Comparison of ENCODE assay signal across 11 cellular contexts in genomic region chr17:77490361-77491183, GRCh38.
DNase-seq lines count a peak whose midpoint lies in the region; ATAC-seq, FAIRE-seq and TF ChIP-seq lines count a peak whose summit lies in the region.
"Had no signal": no experiment of that assay in that cellular context is flagged by ENCODE, and none has a peak within 500 bp of the region (broad histone marks: within the 10 kb centered on the region; RNA-seq: fewer than 3 reads in every experiment).

No MANE protein-coding gene starts in this region.

- in situ Hi-C loops in K562 (cut with MboI): loop anchor here (5.0 kb wide), 1 partner anchor 63 kb away; no protein-coding TSS in a partner anchor

- no peak for TF ChIP-seq RAD21 in K562 (CRISPR knock-in tag; conservative IDR thresholded peaks at IDR 0.05 in 1 of 2, IDR thresholded peaks at IDR 0.05 in 1 of 2)

- TF ChIP-seq CTCF in K562 (IDR thresholded peaks at IDR 0.05 in 2 of 3, conservative IDR thresholded peaks at IDR 0.05 in 1 of 3; ENCODE audit: insufficient read depth in 2 of 3, low read depth in 1 of 3, low read length in 3 of 3) (no peak), left lung (IDR thresholded peaks at IDR 0.05) (no peak), spleen (IDR thresholded peaks at IDR 0.05 in 8 of 11, conservative IDR thresholded peaks at IDR 0.05 in 3 of 11) (no peak)

- no peaks in the 10 kb centered on the region for H3K79me2 ChIP-seq in K562 (ENCODE audit: control insufficient read depth, insufficient read depth, low read length)

- intact Hi-C loops in K562 (cut with micrococcal nuclease): no loop called here
- intact Hi-C loops in left lung (cut with DNase I): loop anchor here in 1 of 2 donors (5.0 kb wide), 2 partner anchors 58 to 158 kb away; no protein-coding TSS in a partner anchor
- intact Hi-C loops in spleen (cut with DNase I; ENCODE audit: low total_unique reads): loop anchor here (5.0 kb wide), 2 partner anchors 63 to 158 kb away; no protein-coding TSS in a partner anchor

- no peak overlapping the region for H3K4me3 ChIP-seq in H7 (ENCODE audit: insufficient read depth, low read depth, low read length)
- no peak overlapping the region for H3K4me3 ChIP-seq in K562
- H3K4me3 ChIP-seq in left lung: no peak overlapping the region
- H3K4me3 ChIP-seq in spleen: no peak overlapping the region
- H3K4me3 ChIP-seq: tibial artery had no signal

- TF ChIP-seq POLR2A in K562 (conservative IDR thresholded peaks at IDR 0.05): no peak
- no peak for TF ChIP-seq POLR2A in spleen (IDR thresholded peaks at IDR 0.05)

- H3K4me1 ChIP-seq in K562 (replicated peaks in 1 of 2; ENCODE audit: control insufficient read depth in 2 of 2, insufficient read depth in 2 of 2, low read length in 2 of 2): peaks cover 0 to 11% of the 10 kb centered on the region in 2 experiments; a peak in 2 of 5 replicates
- H3K4me1 ChIP-seq in left lung: peaks cover 0 to 35% of the 10 kb centered on the region in 2 donors
- peaks cover 17 to 88% (median 48%) of the 10 kb centered on the region in 6 donors for H3K4me1 ChIP-seq in spleen

- ATAC-seq in K562 (no peak), left lung (no peak)

- BruUV-seq in K562 (replicated peaks; lab: Mats Ljungman, UMichigan): no TSS peak

- H3K27ac ChIP-seq in K562 (ENCODE audit: extremely low read depth, low read depth, low read length): no peak overlapping the region
- no peak overlapping the region for H3K27ac ChIP-seq in left lung
- peak overlapping the region in 4 of 8 donors; percentile 16 to 79 (median 23) for H3K27ac ChIP-seq in spleen
- H3K27ac ChIP-seq: VCaP had no signal

- TF ChIP-seq EP300 in K562 (IDR thresholded peaks at IDR 0.05; ENCODE audit: low read length): no peak

- CTCF ChIA-PET in K562 (lab: Yijun Ruan, JAX; ENCODE audit: low intra/inter-chr PET ratio): interaction anchor here (0.6 kb wide), 1 partner anchor 60 kb away, joined by 3 read pairs; no protein-coding TSS in a partner anchor

- DNase-seq in H7 (peak; percentile 33), K562 (ENCODE audit: extremely low read depth in 1 of 4, low spot score in 3 of 4) (no peak), left lung (peak; percentile 31 to 66), spleen (peak; percentile 80), urothelium cell line (ENCODE audit: low spot score) (no peak), NCI-H2081 (lab: John Stamatoyannopoulos, UW) (no peak)
- no peak for DNase-seq in stimulated activated CD8-positive, alpha-beta memory T cell treated with anti-CD3 and anti-CD28 coated beads, Interleukin-4, amount 100 ng/mL, for 48 hours
- DNase-seq: NCI-H1092, NCI-H345 had no signal

- H3K9me3 ChIP-seq in K562 (replicated peaks; ENCODE audit: control insufficient read depth, insufficient read depth, low read depth, low read length) (no peaks in the 10 kb centered on the region), left lung (no peaks in the 10 kb centered on the region), spleen (no peaks in the 10 kb centered on the region)
- H3K9me3 ChIP-seq: tibial artery had no signal

- no peak overlapping the region for H2AFZ ChIP-seq in K562 (ENCODE audit: low read depth, low read length)

- H3K9ac ChIP-seq in K562 (ENCODE audit: insufficient read depth in 1 of 2, low read depth in 2 of 2, low read length in 2 of 2): no peak overlapping the region

- POLR2A ChIA-PET in K562 (lab: Yijun Ruan, JAX): no interaction called here

- FAIRE-seq in K562 (lab: Jason Lieb, UNC) (no peak), urothelium cell line (lab: Jason Lieb, UNC) (no peak)

- 96% methylated on average over 19 of the region's 27 CpGs for WGBS in K562 (ENCODE audit: insufficient coverage, low coverage, missing lambda C conversion rate)
- WGBS in spleen, 5 donors: 86 to 92% (median 91%) methylated on average over 14 to 27 of the region's 27 CpGs

- H3K36me3 ChIP-seq in H7 (replicated peaks; ENCODE audit: control insufficient read depth, insufficient read depth, low read length) (peaks cover 14% of the 10 kb centered on the region), K562 (ENCODE audit: control insufficient read depth, insufficient read depth, low read length) (peaks cover 84% of the 10 kb centered on the region; the same call in 2 of the 3 replicates), left lung (peaks cover 0 to 81% of the 10 kb centered on the region in 2 donors), spleen (peaks cover 3 to 98% (median 81%) of the 10 kb centered on the region in 6 donors)

- H3K27me3 ChIP-seq in H7 (ENCODE audit: control insufficient read depth, insufficient read depth, low read length): no peaks in the 10 kb centered on the region
- no peaks in the 10 kb centered on the region for H3K27me3 ChIP-seq in K562 (ENCODE audit: control insufficient read depth in 2 of 2, insufficient read depth in 2 of 2, low read length in 2 of 2)
- no peaks in the 10 kb centered on the region for H3K27me3 ChIP-seq in left lung
- H3K27me3 ChIP-seq in spleen (replicated peaks in 1 of 7): no peaks in the 10 kb centered on the region
- H3K27me3 ChIP-seq: tibial artery had no signal

- H3K4me2 ChIP-seq in K562 (ENCODE audit: insufficient read depth, low read length): no peak overlapping the region

- no peaks in the 10 kb centered on the region for H3K9me1 ChIP-seq in K562 (ENCODE audit: control insufficient read depth, insufficient read depth, low read length)

- peaks cover 6% of the 10 kb centered on the region; the same call in 1 of the 2 replicates for H4K20me1 ChIP-seq in K562 (replicated peaks; ENCODE audit: control insufficient read depth, insufficient read depth, low read length)

TF ChIP-seq in K562, 482 proteins besides CTCF, POLR2A, EP300 and RAD21:
- TF ChIP-seq ZNF24 (IDR thresholded peaks at IDR 0.05): no peak
- peak; percentile 47; the same call in 1 of the 2 replicates for TF ChIP-seq ZNF740 (CRISPR knock-in tag; IDR thresholded peaks at IDR 0.05)
- TF ChIP-seq ZNF740 (tag; IDR thresholded peaks at IDR 0.05): no peak
- no peak for TF ChIP-seq NFXL1 (CRISPR knock-in tag; IDR thresholded peaks at IDR 0.05)

Comparison
In these comparisons a context has a peak if more than half of its experiments do, and no peak if none do; other contexts are left out.
1. DNase-seq: peak in H7 (single experiment), left lung (2 of 2) and spleen (single experiment); none in K562 (0 of 4), urothelium cell line (single experiment), stimulated activated CD8-positive, alpha-beta memory T cell treated with anti-CD3 and anti-CD28 coated beads, Interleukin-4, amount 100 ng/mL, for 48 hours (single experiment) and NCI-H2081 (0 of 2).